ENCODE assay signal across 1 cellular context in the genomic region with DNA sequence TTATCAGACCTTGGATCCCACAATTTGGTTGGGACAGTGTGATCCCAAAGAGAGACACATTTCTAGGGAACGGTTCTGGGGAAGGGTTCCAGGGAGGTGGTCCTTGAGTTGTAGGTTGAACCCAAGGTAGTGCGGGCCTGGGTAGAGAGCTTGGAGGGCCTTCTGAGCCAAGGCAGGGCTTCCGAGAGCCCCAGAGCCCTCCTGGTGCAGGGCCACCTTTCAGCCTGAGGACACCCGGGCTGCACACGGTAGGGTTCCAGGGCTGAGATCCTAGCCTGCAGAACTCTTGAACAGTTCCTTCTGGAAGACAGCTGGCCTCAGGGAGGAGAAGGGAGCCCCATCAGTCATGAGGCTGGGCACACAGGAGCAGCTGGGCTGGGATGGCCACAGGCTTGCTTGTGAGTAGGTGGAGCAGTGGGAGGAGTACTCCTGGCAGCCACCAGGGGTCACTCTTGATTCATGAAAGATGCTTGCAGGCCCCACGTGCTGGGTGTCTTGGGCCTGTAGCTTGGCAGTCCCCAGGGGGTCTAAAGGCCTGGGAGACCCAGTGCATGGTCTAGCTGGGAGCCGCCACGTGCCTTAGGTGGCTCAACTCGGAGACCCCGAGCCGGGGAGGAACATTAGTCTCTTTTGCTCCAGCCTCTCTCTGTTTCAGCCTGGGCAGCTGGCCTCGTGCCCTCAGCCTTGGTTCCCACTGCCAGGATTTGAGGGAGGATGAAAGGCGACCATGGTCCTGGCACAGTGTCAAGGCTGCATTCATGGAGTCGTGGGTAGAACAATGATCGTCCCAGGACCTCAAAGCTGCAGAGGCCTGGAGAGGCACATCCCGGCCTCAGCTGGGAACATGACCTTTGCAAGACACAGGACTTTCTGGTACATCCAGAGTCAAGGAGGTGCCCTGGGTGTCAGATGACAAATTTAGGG.
TF ChIP-seq lines count a peak whose summit lies in the region.

No MANE protein-coding gene starts in this region.

TF ChIP-seq in H1, 55 proteins besides CTCF, POLR2A, EP300 and RAD21:
- TF ChIP-seq SP1 (IDR thresholded peaks at IDR 0.05; ENCODE audit: low read depth, low read length) (no peak), RFX5 (IDR thresholded peaks at IDR 0.05; ENCODE audit: borderline replicate concordance, low read depth, low read length) (no peak), EZH2 (IDR thresholded peaks at IDR 0.05; ENCODE audit: low read depth, low read length, severe bottlenecking) (no peak), CHD2 (IDR thresholded peaks at IDR 0.05; ENCODE audit: low read length) (no peak), CBX8 (IDR thresholded peaks at IDR 0.05; ENCODE audit: borderline replicate concordance, low read depth, low read length) (no peak), POLR2AphosphoS5 (IDR thresholded peaks at IDR 0.05; ENCODE audit: low read depth, low read length) (no peak), HDAC6 (IDR thresholded peaks at IDR 0.05; ENCODE audit: low read depth, low read length) (no peak), SIX5 (IDR thresholded peaks at IDR 0.05; ENCODE audit: low read depth, low read length) (no peak)
- TF ChIP-seq, protein P1, sequence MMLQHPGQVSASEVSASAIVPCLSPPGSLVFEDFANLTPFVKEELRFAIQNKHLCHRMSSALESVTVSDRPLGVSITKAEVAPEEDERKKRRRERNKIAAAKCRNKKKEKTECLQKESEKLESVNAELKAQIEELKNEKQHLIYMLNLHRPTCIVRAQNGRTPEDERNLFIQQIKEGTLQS (IDR thresholded peaks at IDR 0.05; ENCODE audit: insufficient read depth, low read depth, low read length) = 0 out of 2 replicates have a peak, but pooled peaks have one; percentile 43
- TF ChIP-seq, protein P2, sequence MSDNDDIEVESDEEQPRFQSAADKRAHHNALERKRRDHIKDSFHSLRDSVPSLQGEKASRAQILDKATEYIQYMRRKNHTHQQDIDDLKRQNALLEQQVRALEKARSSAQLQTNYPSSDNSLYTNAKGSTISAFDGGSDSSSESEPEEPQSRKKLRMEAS (IDR thresholded peaks at IDR 0.05) = peak; percentile 94
- TF ChIP-seq, protein P3, sequence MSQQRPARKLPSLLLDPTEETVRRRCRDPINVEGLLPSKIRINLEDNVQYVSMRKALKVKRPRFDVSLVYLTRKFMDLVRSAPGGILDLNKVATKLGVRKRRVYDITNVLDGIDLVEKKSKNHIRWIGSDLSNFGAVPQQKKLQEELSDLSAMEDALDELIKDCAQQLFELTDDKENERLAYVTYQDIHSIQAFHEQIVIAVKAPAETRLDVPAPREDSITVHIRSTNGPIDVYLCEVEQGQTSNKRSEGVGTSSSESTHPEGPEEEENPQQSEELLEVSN (IDR thresholded peaks at IDR 0.05) = peak; percentile 80; the same call in 1 of the 2 replicates
- TF ChIP-seq, protein P4, sequence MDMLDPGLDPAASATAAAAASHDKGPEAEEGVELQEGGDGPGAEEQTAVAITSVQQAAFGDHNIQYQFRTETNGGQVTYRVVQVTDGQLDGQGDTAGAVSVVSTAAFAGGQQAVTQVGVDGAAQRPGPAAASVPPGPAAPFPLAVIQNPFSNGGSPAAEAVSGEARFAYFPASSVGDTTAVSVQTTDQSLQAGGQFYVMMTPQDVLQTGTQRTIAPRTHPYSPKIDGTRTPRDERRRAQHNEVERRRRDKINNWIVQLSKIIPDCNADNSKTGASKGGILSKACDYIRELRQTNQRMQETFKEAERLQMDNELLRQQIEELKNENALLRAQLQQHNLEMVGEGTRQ (IDR thresholded peaks at IDR 0.05; ENCODE audit: low read length) = peak; percentile 69
